8 cellular contexts compared by ENCODE assay signal in the genomic region with DNA sequence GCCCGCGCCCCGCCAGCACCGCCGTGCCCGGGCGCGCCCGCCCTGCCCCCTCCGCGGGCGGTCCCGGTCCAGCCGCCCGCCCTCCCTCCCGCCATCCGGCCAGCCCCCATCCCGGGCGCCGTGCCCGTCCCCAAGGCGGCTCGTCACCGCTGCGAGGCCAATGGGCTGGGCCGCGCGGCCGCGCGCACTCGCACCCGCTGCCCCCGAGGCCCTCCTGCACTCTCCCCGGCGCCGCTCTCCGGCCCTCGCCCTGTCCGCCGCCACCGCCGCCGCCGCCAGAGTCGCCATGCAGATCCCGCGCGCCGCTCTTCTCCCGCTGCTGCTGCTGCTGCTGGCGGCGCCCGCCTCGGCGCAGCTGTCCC. TPM values are rescaled to one million over a fixed set of nuclear protein-coding genes. Genes with fewer than 3 reads are reported as not detected.
DNase-seq lines count a peak whose midpoint lies in the region; ATAC-seq, FAIRE-seq and TF ChIP-seq lines count a peak whose summit lies in the region.

A gene (plus strand): TSS at position 187 of the 362 bp plus-strand sequence. CDS start 100 bp downstream, at position 287.

- FAIRE-seq in GM12892 (lab: Jason Lieb, UNC): no peak

- intact Hi-C loops in sciatic nerve (cut with DNase I): no loop called here

- H3K4me3 ChIP-seq in CD4-positive, CD25-positive, alpha-beta regulatory T cell (ENCODE audit: low read depth, low read length): peak within 1 kb of the TSS; percentile 53

- H3K4me3 Mint-ChIP-seq in CD4-positive, CD25-positive, alpha-beta regulatory T cell: peak within 1 kb of the TSS; percentile 56 to 87 (median 77)
- H3K4me3 Mint-ChIP-seq in immature natural killer cell: peak within 1 kb of the TSS; percentile 76 to 87 (median 83)

- H3K27me3 Mint-ChIP-seq in CD4-positive, CD25-positive, alpha-beta regulatory T cell: peaks cover 82% of the 10 kb centered on the region
- H3K27me3 Mint-ChIP-seq in immature natural killer cell (ENCODE audit: low read depth in 3 of 3): peaks cover 8 to 31% (median 19%) of the 10 kb centered on the region in 3 donors

- H3K36me3 Mint-ChIP-seq in CD4-positive, CD25-positive, alpha-beta regulatory T cell: no peaks in the 10 kb centered on the region
- peaks cover 0 to 2% (median 0%) of the 10 kb centered on the region in 3 donors for H3K36me3 Mint-ChIP-seq in immature natural killer cell

- peaks cover 0 to 6% (median 0%) of the 10 kb centered on the region in 7 donors for H3K9me3 Mint-ChIP-seq in CD4-positive, CD25-positive, alpha-beta regulatory T cell
- H3K9me3 Mint-ChIP-seq in immature natural killer cell: no peaks in the 10 kb centered on the region

- no peak for DNase-seq in CD4-positive, CD25-positive, alpha-beta regulatory T cell
- DNase-seq in LoVo (ENCODE audit: low spot score) (peak; percentile 46), cerebellum (ENCODE audit: low spot score) (peak; percentile 41), immature natural killer cell (no peak), sciatic nerve (ENCODE audit: low spot score) (peak; percentile 87), GM12892 (ENCODE audit: insufficient read length) (no peak)
- DNase-seq in stimulated activated CD4-positive, alpha-beta T cell treated with anti-CD3 and anti-CD28 coated beads, Interleukin-2, amount 100 ng/mL, for 48 hours: no peak

- H3K36me3 ChIP-seq in CD4-positive, CD25-positive, alpha-beta regulatory T cell (ENCODE audit: control insufficient read depth, insufficient read depth, low read length): no peaks in the 10 kb centered on the region

- no peak for TF ChIP-seq POLR2A in GM12892 (IDR thresholded peaks at IDR 0.05; ENCODE audit: low read depth, low read length)

- peaks cover 19% of the 10 kb centered on the region for H3K27me3 ChIP-seq in CD4-positive, CD25-positive, alpha-beta regulatory T cell (ENCODE audit: control insufficient read depth, insufficient read depth, low read length)

- H3K9me3 ChIP-seq in CD4-positive, CD25-positive, alpha-beta regulatory T cell (ENCODE audit: control insufficient read depth in 2 of 2, low read length in 2 of 2): no peaks in the 10 kb centered on the region

- H3K27ac Mint-ChIP-seq in CD4-positive, CD25-positive, alpha-beta regulatory T cell: no peak within 1 kb of the TSS
- H3K27ac Mint-ChIP-seq in immature natural killer cell: no peak within 1 kb of the TSS

- no peak within 1 kb of the TSS for H3K27ac ChIP-seq in CD4-positive, CD25-positive, alpha-beta regulatory T cell (ENCODE audit: insufficient read depth, low read length, poor library complexity, severe bottlenecking)

- peaks cover 0 to 23% (median 8%) of the 10 kb centered on the region in 4 donors for H3K4me1 Mint-ChIP-seq in CD4-positive, CD25-positive, alpha-beta regulatory T cell
- peaks cover 15 to 17% of the 10 kb centered on the region in 2 donors for H3K4me1 Mint-ChIP-seq in immature natural killer cell

- no peak for ATAC-seq in CD4-positive, CD25-positive, alpha-beta regulatory T cell (ENCODE audit: low read depth in 2 of 2)
- peak; percentile 80 for ATAC-seq in sciatic nerve
- no peak for ATAC-seq in GM21381 (IDR thresholded peaks at IDR 0.05; ENCODE audit: unreplicated experiment)

- H3K4me1 ChIP-seq in CD4-positive, CD25-positive, alpha-beta regulatory T cell (ENCODE audit: control insufficient read depth, insufficient read depth, low read length, poor library complexity, severe bottlenecking): peaks cover 20% of the 10 kb centered on the region

RNA-seq across cellular contexts. Expression of the gene that starts here (rescaled TPM):
- not detected for total RNA-seq in CD4-positive, CD25-positive, alpha-beta regulatory T cell
- not detected for polyA plus RNA-seq in CD4-positive, CD25-positive, alpha-beta regulatory T cell
- total RNA-seq in cerebellum (18.8 TPM), sciatic nerve (123 TPM)
- under 1 TPM in 2 of 3 donors, not detected in 1; 0.16 to 0.73 TPM for polyA plus RNA-seq in immature natural killer cell
- not detected for polyA plus RNA-seq in GM12892 (2012; ENCODE audit: missing spikeins)

Comparison
In these comparisons a context has a peak if more than half of its experiments do, and no peak if none do; other contexts are left out.
1. RNA of the gene that starts here (total RNA-seq): 123 TPM in sciatic nerve (single experiment) and 18.8 TPM in cerebellum (single experiment); not detected in CD4-positive, CD25-positive, alpha-beta regulatory T cell (single experiment); every median in the first group is over 10 times any median in the second.
2. DNase-seq: peak in LoVo (single experiment), cerebellum (single experiment) and sciatic nerve (single experiment); none in CD4-positive, CD25-positive, alpha-beta regulatory T cell (0 of 3), immature natural killer cell (0 of 3), stimulated activated CD4-positive, alpha-beta T cell treated with anti-CD3 and anti-CD28 coated beads, Interleukin-2, amount 100 ng/mL, for 48 hours (0 of 2) and GM12892 (single experiment).